ENCODE assay signal across 9 cellular contexts in genomic region chr3:85330071-85330470, GRCh38.
"Had no signal": no experiment of that assay in that cellular context is flagged by ENCODE, and none has a peak within 500 bp of the region (broad histone marks: within the 10 kb centered on the region; RNA-seq: fewer than 3 reads in every experiment).

No MANE protein-coding gene starts in this region.

- H3K36me3 ChIP-seq: HAP-1 had no signal

- H3K9me3 ChIP-seq: HAP-1 had no signal

- ATAC-seq: HCT116, HepG2 had no signal

- H3K27ac ChIP-seq: GM23248, HL-60 had no signal

- DNase-seq: GM23248, GOT3, H7, HFFc6, KBM-7 had no signal

- H3K9ac ChIP-seq: GM23248 had no signal

- H2AFZ ChIP-seq: GM23248 had no signal

- H3K4me3 ChIP-seq: GM23248, HAP-1 had no signal

- H3K4me1 ChIP-seq: HAP-1 had no signal
